ENCODE assay signal across 8 cellular contexts in the genomic region with DNA sequence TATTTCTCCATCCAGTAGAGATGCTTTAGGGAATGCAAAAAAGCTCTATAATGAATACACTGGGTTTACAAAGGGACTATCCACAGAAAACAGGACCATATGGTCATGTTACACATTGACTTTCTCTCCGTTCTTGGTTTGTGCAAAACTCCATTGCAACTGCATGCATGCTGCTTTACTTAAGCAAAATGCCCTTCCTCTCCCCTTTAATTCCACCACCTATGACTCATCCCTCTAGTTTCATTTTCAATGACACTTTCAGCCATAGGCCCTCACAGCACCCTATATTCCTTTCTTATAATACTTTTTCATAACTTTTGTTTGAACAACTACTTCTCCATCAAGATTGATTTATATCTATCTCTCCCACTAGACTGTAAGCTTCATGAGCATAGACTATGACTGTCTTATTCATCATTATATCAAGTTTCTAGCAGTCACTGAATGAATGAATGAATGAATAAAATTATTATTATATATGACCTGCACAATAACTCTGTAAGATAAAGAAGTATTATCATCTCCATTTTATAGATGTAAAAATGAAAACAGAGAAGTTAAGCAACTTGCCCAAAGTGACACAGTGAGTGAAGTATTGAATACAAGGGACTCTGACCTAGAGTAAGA.
DNase-seq lines count a peak whose midpoint lies in the region; ATAC-seq and TF ChIP-seq lines count a peak whose summit lies in the region.

No MANE protein-coding gene starts in this region.

- ATAC-seq in GM21619 (IDR thresholded peaks at IDR 0.05; ENCODE audit: unreplicated experiment): peak; percentile 93

- peaks cover 11% of the 10 kb centered on the region for H3K4me1 Mint-ChIP-seq in Caco-2 (ENCODE audit: low read depth, unreplicated experiment)

- no peak overlapping the region for H3K4me3 ChIP-seq in GM06990 (replicated peaks; ENCODE audit: low read depth, low read length)
- no peak overlapping the region for H3K4me3 ChIP-seq in Caco-2 (ENCODE audit: low read depth, low read length)

- H3K4me3 Mint-ChIP-seq in Caco-2 (ENCODE audit: unreplicated experiment): no peak overlapping the region

- TF ChIP-seq CTCF in GM06990 (IDR thresholded peaks at IDR 0.05; ENCODE audit: insufficient read depth, low read length, poor library complexity, severe bottlenecking): no peak
- no peak for TF ChIP-seq CTCF in Caco-2 (IDR thresholded peaks at IDR 0.05; ENCODE audit: insufficient read depth in 1 of 2, low read depth in 1 of 2, low read length in 1 of 2, severe bottlenecking in 1 of 2, unreplicated experiment in 1 of 2)

- BruUV-seq in Caco-2 (replicated peaks; lab: Mats Ljungman, UMichigan): no TSS peak

- H3K4me1 ChIP-seq in Caco-2: peaks cover 28% of the 10 kb centered on the region; the same call in 1 of the 2 replicates

- no peaks in the 10 kb centered on the region for H3K27me3 ChIP-seq in GM06990 (replicated peaks; ENCODE audit: control insufficient read depth, insufficient read depth, low read length)
- H3K27me3 ChIP-seq in Caco-2 (replicated peaks; ENCODE audit: control insufficient read depth, insufficient read depth, low read length): no peaks in the 10 kb centered on the region

- H3K36me3 Mint-ChIP-seq in Caco-2 (ENCODE audit: insufficient read depth, unreplicated experiment): no peaks in the 10 kb centered on the region

- POLR2A ChIA-PET in Caco-2 (lab: Charles Lee): no interaction called here

- intact Hi-C loops in Caco-2 (cut with micrococcal nuclease; ENCODE audit: unreplicated experiment): no loop called here

- H3K36me3 ChIP-seq in GM06990 (ENCODE audit: control insufficient read depth, insufficient read depth, low read length) (no peaks in the 10 kb centered on the region), Caco-2 (ENCODE audit: control insufficient read depth, insufficient read depth, low read length) (no peaks in the 10 kb centered on the region)

- H3K9me3 Mint-ChIP-seq in Caco-2 (ENCODE audit: unreplicated experiment): no peaks in the 10 kb centered on the region

- DNase-seq in GM06990 (ENCODE audit: extremely low read depth, insufficient read length): peak; percentile 56
- DNase-seq in HS-5 (ENCODE audit: low read depth): peak; percentile 23
- peak; percentile 79 for DNase-seq in fibroblast of peridontal ligament (ENCODE audit: extremely low read depth)
- DNase-seq in Caco-2: no peak
- DNase-seq in medulla oblongata (ENCODE audit: extremely low spot score): no peak
- DNase-seq in amygdala (lab: John Stamatoyannopoulos, UW): no peak
- no peak for DNase-seq in activated CD4-positive, alpha-beta T cell treated with anti-CD3 and anti-CD28 coated beads for 4 hours

- H3K27me3 Mint-ChIP-seq in Caco-2 (ENCODE audit: insufficient read depth, unreplicated experiment): no peaks in the 10 kb centered on the region

- no peaks in the 10 kb centered on the region for H3K9me3 ChIP-seq in Caco-2

- H3K27ac Mint-ChIP-seq in Caco-2 (ENCODE audit: unreplicated experiment): no peak overlapping the region

- CTCF ChIA-PET in Caco-2 (lab: Charles Lee): no interaction called here

Comparison
In these comparisons a context has a peak if more than half of its experiments do, and no peak if none do; other contexts are left out.
1. DNase-seq: peak in GM06990 (single experiment), HS-5 (single experiment) and fibroblast of peridontal ligament (single experiment); none in Caco-2 (0 of 2), medulla oblongata (single experiment), amygdala (0 of 56) and activated CD4-positive, alpha-beta T cell treated with anti-CD3 and anti-CD28 coated beads for 4 hours (0 of 2).